In genomic region chr19:7197169-7197759, GRCh38 we compare ENCODE assay signal across 8 cellular contexts.
DNase-seq lines count a peak whose midpoint lies in the region; ATAC-seq and TF ChIP-seq lines count a peak whose summit lies in the region.

No MANE protein-coding gene starts in this region.

- peaks cover 4 to 9% of the 10 kb centered on the region in 2 donors for H3K4me1 ChIP-seq in ascending aorta
- H3K4me1 ChIP-seq in right cardiac atrium (ENCODE audit: control insufficient read depth, insufficient read depth, low read length), result no peaks in the 10 kb centered on the region
- no peaks in the 10 kb centered on the region for H3K4me1 ChIP-seq in prostate gland (replicated peaks)
- H3K4me1 ChIP-seq in upper lobe of right lung, result no peaks in the 10 kb centered on the region

- no peaks in the 10 kb centered on the region for H3K36me3 Mint-ChIP-seq in HFFc6 (ENCODE audit: low read depth)
- no peaks in the 10 kb centered on the region for H3K36me3 Mint-ChIP-seq in T-helper 2 cell treated with Interferon-gamma antibody and Interleukin-4, amounts not matched to agents 5 μg/mL and 100 μg/mL, for 36 hours (ENCODE audit: low read depth)

- WGBS in right cardiac atrium, result under 1% methylated on average over 21 of the region's 21 CpGs
- 1% methylated on average over 21 of the region's 21 CpGs for WGBS in prostate gland

- peak overlapping the region; percentile 53 for H3K4me3 ChIP-seq in NB4 (ENCODE audit: low read depth, low read length)
- peak overlapping the region; percentile 55 to 81 for H3K4me3 ChIP-seq in ascending aorta
- peak overlapping the region; percentile 30 for H3K4me3 ChIP-seq in right cardiac atrium (ENCODE audit: low read length)
- peak overlapping the region; percentile 54 to 72 for H3K4me3 ChIP-seq in prostate gland
- H3K4me3 ChIP-seq in upper lobe of right lung, result peak overlapping the region; percentile 75

- peaks cover 21% of the 10 kb centered on the region for H3K4me1 Mint-ChIP-seq in HFFc6 (ENCODE audit: low read depth)
- peaks cover 16% of the 10 kb centered on the region for H3K4me1 Mint-ChIP-seq in T-helper 2 cell treated with Interferon-gamma antibody and Interleukin-4, amounts not matched to agents 5 μg/mL and 100 μg/mL, for 36 hours (ENCODE audit: low read depth)

- no peaks in the 10 kb centered on the region for H3K27me3 ChIP-seq in ascending aorta
- no peaks in the 10 kb centered on the region for H3K27me3 ChIP-seq in right cardiac atrium (ENCODE audit: control insufficient read depth, insufficient read depth)
- no peaks in the 10 kb centered on the region for H3K27me3 ChIP-seq in prostate gland (replicated peaks; ENCODE audit: insufficient read depth)
- H3K27me3 ChIP-seq in upper lobe of right lung, result no peaks in the 10 kb centered on the region

- peak overlapping the region; percentile 84 for H3K4me3 Mint-ChIP-seq in HFFc6
- peak overlapping the region; percentile 84 for H3K4me3 Mint-ChIP-seq in T-helper 2 cell treated with Interferon-gamma antibody and Interleukin-4, amounts not matched to agents 5 μg/mL and 100 μg/mL, for 36 hours

- H3K27ac Mint-ChIP-seq in HFFc6, result peak overlapping the region; percentile 81
- peak overlapping the region; percentile 89 for H3K27ac Mint-ChIP-seq in T-helper 2 cell treated with Interferon-gamma antibody and Interleukin-4, amounts not matched to agents 5 μg/mL and 100 μg/mL, for 36 hours

- intact Hi-C loops in ascending aorta (cut with DNase I) (loop anchor here (5.0 kb wide), 1 partner anchor 455 kb away; no protein-coding TSS in a partner anchor), right cardiac atrium (cut with DNase I) (loop anchor here in 2 of 4 donors (5.0 kb wide), 1 partner anchor 95 kb away; the partner anchor contains the start of gene INSR (in 2 of the 2)), prostate gland (cut with DNase I) (no loop called here), upper lobe of right lung (cut with DNase I) (loop anchor here (10.0 kb wide), 1 partner anchor 98 kb away; the partner anchor contains the start of gene INSR)

- no peaks in the 10 kb centered on the region for H3K27me3 Mint-ChIP-seq in HFFc6 (ENCODE audit: insufficient read depth)
- peaks cover 29% of the 10 kb centered on the region for H3K27me3 Mint-ChIP-seq in T-helper 2 cell treated with Interferon-gamma antibody and Interleukin-4, amounts not matched to agents 5 μg/mL and 100 μg/mL, for 36 hours (ENCODE audit: low read depth)

- H3K9me3 Mint-ChIP-seq in HFFc6, result no peaks in the 10 kb centered on the region
- no peaks in the 10 kb centered on the region for H3K9me3 Mint-ChIP-seq in T-helper 2 cell treated with Interferon-gamma antibody and Interleukin-4, amounts not matched to agents 5 μg/mL and 100 μg/mL, for 36 hours

- ATAC-seq in right cardiac atrium (peak; percentile 91 to 93), upper lobe of right lung (peak; percentile 88)

- no peak for TF ChIP-seq POLR2A in NB4 (IDR thresholded peaks at IDR 0.05; ENCODE audit: extremely low read depth, insufficient read length)
- no peak for TF ChIP-seq POLR2A in prostate gland (IDR thresholded peaks at IDR 0.05)

- H3K36me3 ChIP-seq in ascending aorta, result no peaks in the 10 kb centered on the region
- no peaks in the 10 kb centered on the region for H3K36me3 ChIP-seq in prostate gland
- H3K36me3 ChIP-seq in upper lobe of right lung, result no peaks in the 10 kb centered on the region

- H3K9me3 ChIP-seq in ascending aorta (no peaks in the 10 kb centered on the region), right cardiac atrium (ENCODE audit: control insufficient read depth, low read length) (no peaks in the 10 kb centered on the region), prostate gland (no peaks in the 10 kb centered on the region), upper lobe of right lung (no peaks in the 10 kb centered on the region)

- DNase-seq in GM04503 (ENCODE audit: low read depth), result peak; percentile 91
- DNase-seq in HFFc6, result peak; percentile 94
- DNase-seq in NB4 (ENCODE audit: low read depth), result peak; percentile 97
- DNase-seq in T-helper 2 cell treated with Interferon-gamma antibody and Interleukin-4, amounts not matched to agents 5 μg/mL and 100 μg/mL, for 36 hours (ENCODE audit: low spot score), result peak; percentile 88
- DNase-seq in ascending aorta (ENCODE audit: low spot score in 2 of 2), result peak; percentile 93 to 98
- DNase-seq in right cardiac atrium, result peak; percentile 96 to 97 (median 97)
- DNase-seq in prostate gland (ENCODE audit: low spot score), result peak; percentile 87
- DNase-seq in upper lobe of right lung, result peak; percentile 94

- TF ChIP-seq CTCF in HFFc6 (IDR thresholded peaks at IDR 0.05) (no peak), NB4 (IDR thresholded peaks at IDR 0.05; ENCODE audit: low read depth, low read length) (no peak), ascending aorta (IDR thresholded peaks at IDR 0.05) (no peak), prostate gland (IDR thresholded peaks at IDR 0.05) (no peak), upper lobe of right lung (IDR thresholded peaks at IDR 0.05) (no peak)

- H3K27ac ChIP-seq in ascending aorta (peak overlapping the region; percentile 93 to 94), right cardiac atrium (ENCODE audit: low read length) (peak overlapping the region; percentile 90), prostate gland (peak overlapping the region; percentile 83 to 86), upper lobe of right lung (peak overlapping the region; percentile 56)

Comparison
In these comparisons a context has a peak if more than half of its experiments do, and no peak if none do; other contexts are left out.
1. Peak in every context shown above with its lines: DNase-seq, ATAC-seq, H3K4me3 ChIP-seq and H3K27ac ChIP-seq.